ENCODE assay signal across 17 cellular contexts in the genomic region with DNA sequence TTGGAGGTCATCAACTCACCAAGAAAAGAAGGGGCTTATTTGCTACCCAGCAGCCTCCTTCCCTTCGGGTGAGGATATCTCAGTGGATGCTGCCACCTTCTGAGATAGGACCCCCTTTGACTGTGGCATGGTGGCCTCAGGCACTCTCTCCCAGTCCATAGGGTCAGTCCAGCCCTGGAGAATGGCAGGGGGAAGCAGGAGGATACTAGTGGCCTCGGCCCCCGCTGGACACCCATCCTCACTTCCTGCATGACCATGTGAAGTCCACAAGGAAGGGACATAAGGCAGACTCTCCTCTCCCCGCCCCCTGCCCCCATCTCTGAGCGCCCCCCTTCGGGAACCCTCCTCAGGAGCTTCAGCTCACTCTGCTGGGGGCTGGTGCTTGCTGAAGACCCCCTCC. TPM values are rescaled to one million over a fixed set of nuclear protein-coding genes. Genes with fewer than 3 reads are reported as not detected.
DNase-seq lines count a peak whose midpoint lies in the region; ATAC-seq and TF ChIP-seq lines count a peak whose summit lies in the region.
"Had no signal": no experiment of that assay in that cellular context is flagged by ENCODE, and none has a peak within 500 bp of the region (broad histone marks: within the 10 kb centered on the region; RNA-seq: fewer than 3 reads in every experiment).

No MANE protein-coding gene starts in this region.

- H3K9me3 Mint-ChIP-seq in activated naive CD8-positive, alpha-beta T cell treated with anti-CD3 and anti-CD28 coated beads, Interleukin-2, amount 10 ng/mL, durations not matched to agents 7 days and 5 days: no peaks in the 10 kb centered on the region
- H3K9me3 Mint-ChIP-seq in activated naive CD8-positive, alpha-beta T cell treated with anti-CD3 and anti-CD28 coated beads for 36 hours: no peaks in the 10 kb centered on the region
- H3K9me3 Mint-ChIP-seq in stimulated activated memory B cell treated with anti-CD40 and anti-IgM and Interleukin-4, amounts not matched to agents 10 μg/mL and 1 μg/mL and 100 μg/mL, for 72 hours: no peaks in the 10 kb centered on the region

- TF ChIP-seq CTCF in RWPE2 (IDR thresholded peaks at IDR 0.05; ENCODE audit: poor library complexity, severe bottlenecking) (no peak), lower lobe of right lung (IDR thresholded peaks at IDR 0.05) (no peak)

- H3K27ac ChIP-seq in RWPE2 (ENCODE audit: poor library complexity, severe bottlenecking) (no peak overlapping the region), lower lobe of right lung (no peak overlapping the region)
- H3K27ac ChIP-seq: body of pancreas, left ventricle myocardium inferior, thoracic aorta had no signal

- no peak overlapping the region for H3K27ac Mint-ChIP-seq in activated naive CD8-positive, alpha-beta T cell treated with anti-CD3 and anti-CD28 coated beads, Interleukin-2, amount 10 ng/mL, durations not matched to agents 7 days and 5 days
- H3K27ac Mint-ChIP-seq in activated naive CD8-positive, alpha-beta T cell treated with anti-CD3 and anti-CD28 coated beads for 36 hours: no peak overlapping the region
- H3K27ac Mint-ChIP-seq in stimulated activated memory B cell treated with anti-CD40 and anti-IgM and Interleukin-4, amounts not matched to agents 10 μg/mL and 1 μg/mL and 100 μg/mL, for 72 hours: peak overlapping the region; percentile 67

- H3K36me3 ChIP-seq in RWPE2 (ENCODE audit: low read depth) (no peaks in the 10 kb centered on the region), lower lobe of right lung (peaks cover 46% of the 10 kb centered on the region)
- H3K36me3 ChIP-seq: thoracic aorta had no signal

- ATAC-seq in activated naive CD8-positive, alpha-beta T cell treated with anti-CD3 and anti-CD28 coated beads, Interleukin-2, amount 10 ng/mL, durations not matched to agents 7 days and 5 days (ENCODE audit: low read depth): no peak
- no peak for ATAC-seq in RWPE2 (ENCODE audit: low read depth)
- ATAC-seq in lower lobe of right lung: no peak
- ATAC-seq in stimulated activated memory B cell treated with anti-CD40 and anti-IgM and Interleukin-4, amounts not matched to agents 10 μg/mL and 1 μg/mL and 100 μg/mL, for 72 hours: no peak
- ATAC-seq in GM19452 (IDR thresholded peaks at IDR 0.05; ENCODE audit: unreplicated experiment): no peak
- ATAC-seq in GM19455 (IDR thresholded peaks at IDR 0.05; ENCODE audit: unreplicated experiment): no peak
- ATAC-seq: body of pancreas, right cardiac atrium had no signal

- intact Hi-C loops in lower lobe of right lung (cut with DNase I): no loop called here

- peak; percentile 21 for DNase-seq in activated naive CD8-positive, alpha-beta T cell treated with anti-CD3 and anti-CD28 coated beads, Interleukin-2, amount 10 ng/mL, durations not matched to agents 7 days and 5 days
- DNase-seq in activated naive CD8-positive, alpha-beta T cell treated with anti-CD3 and anti-CD28 coated beads for 36 hours: no peak
- DNase-seq in RWPE2 (ENCODE audit: low spot score) (peak; percentile 31), lower lobe of right lung (peak; percentile 38)
- DNase-seq: activated CD4-positive, alpha-beta T cell treated with anti-CD3 and anti-CD28 coated beads for 4 hours; activated CD8-positive, alpha-beta memory T cell treated with anti-CD3 and anti-CD28 coated beads, Interleukin-2, amount 50 U/mL, for 48 hours; body of pancreas; DMS79 treated with DMSO at 0.1 percent for 48 hours; left ventricle myocardium inferior; NCI-H1694 treated with DMSO at 0.1 percent for 48 hours; NCI-H2227 treated with DMSO at 0.1 percent for 48 hours; T-helper 1 cell had no signal

- no peak overlapping the region for H3K4me3 ChIP-seq in RWPE2 (ENCODE audit: severe bottlenecking)
- H3K4me3 ChIP-seq in lower lobe of right lung: no peak overlapping the region
- H3K4me3 ChIP-seq: body of pancreas, left ventricle myocardium inferior, thoracic aorta had no signal

- POLR2A ChIA-PET in activated naive CD8-positive, alpha-beta T cell treated with anti-CD3 and anti-CD28 coated beads, Interleukin-2, amount 10 ng/mL, durations not matched to agents 7 days and 5 days (lab: Charles Lee): interaction anchor here (0.6 kb wide), 1 partner anchor 8 kb away, joined by 3 read pairs; no protein-coding TSS in a partner anchor

- no peaks in the 10 kb centered on the region for H3K27me3 ChIP-seq in RWPE2 (ENCODE audit: insufficient read depth, poor library complexity, severe bottlenecking)
- no peaks in the 10 kb centered on the region for H3K27me3 ChIP-seq in lower lobe of right lung (ENCODE audit: low read depth)
- H3K27me3 ChIP-seq: body of pancreas had no signal

- H3K27me3 Mint-ChIP-seq in activated naive CD8-positive, alpha-beta T cell treated with anti-CD3 and anti-CD28 coated beads, Interleukin-2, amount 10 ng/mL, durations not matched to agents 7 days and 5 days: no peaks in the 10 kb centered on the region
- no peaks in the 10 kb centered on the region for H3K27me3 Mint-ChIP-seq in activated naive CD8-positive, alpha-beta T cell treated with anti-CD3 and anti-CD28 coated beads for 36 hours
- no peaks in the 10 kb centered on the region for H3K27me3 Mint-ChIP-seq in stimulated activated memory B cell treated with anti-CD40 and anti-IgM and Interleukin-4, amounts not matched to agents 10 μg/mL and 1 μg/mL and 100 μg/mL, for 72 hours

- peaks cover 26% of the 10 kb centered on the region for H3K4me1 Mint-ChIP-seq in activated naive CD8-positive, alpha-beta T cell treated with anti-CD3 and anti-CD28 coated beads, Interleukin-2, amount 10 ng/mL, durations not matched to agents 7 days and 5 days
- H3K4me1 Mint-ChIP-seq in activated naive CD8-positive, alpha-beta T cell treated with anti-CD3 and anti-CD28 coated beads for 36 hours: peaks cover 30% of the 10 kb centered on the region
- peaks cover 47% of the 10 kb centered on the region for H3K4me1 Mint-ChIP-seq in stimulated activated memory B cell treated with anti-CD40 and anti-IgM and Interleukin-4, amounts not matched to agents 10 μg/mL and 1 μg/mL and 100 μg/mL, for 72 hours

- no peaks in the 10 kb centered on the region for H3K4me1 ChIP-seq in RWPE2 (ENCODE audit: insufficient read depth, poor library complexity, severe bottlenecking)
- peaks cover 35% of the 10 kb centered on the region for H3K4me1 ChIP-seq in lower lobe of right lung
- H3K4me1 ChIP-seq: body of pancreas had no signal

- no peak overlapping the region for H3K4me3 Mint-ChIP-seq in activated naive CD8-positive, alpha-beta T cell treated with anti-CD3 and anti-CD28 coated beads, Interleukin-2, amount 10 ng/mL, durations not matched to agents 7 days and 5 days
- no peak overlapping the region for H3K4me3 Mint-ChIP-seq in activated naive CD8-positive, alpha-beta T cell treated with anti-CD3 and anti-CD28 coated beads for 36 hours
- H3K4me3 Mint-ChIP-seq in stimulated activated memory B cell treated with anti-CD40 and anti-IgM and Interleukin-4, amounts not matched to agents 10 μg/mL and 1 μg/mL and 100 μg/mL, for 72 hours: no peak overlapping the region

- no peaks in the 10 kb centered on the region for H3K9me3 ChIP-seq in RWPE2 (ENCODE audit: severe bottlenecking)
- H3K9me3 ChIP-seq in lower lobe of right lung: no peaks in the 10 kb centered on the region
- H3K9me3 ChIP-seq: body of pancreas, left ventricle myocardium inferior, thoracic aorta had no signal

- peaks cover 3% of the 10 kb centered on the region for H3K36me3 Mint-ChIP-seq in activated naive CD8-positive, alpha-beta T cell treated with anti-CD3 and anti-CD28 coated beads, Interleukin-2, amount 10 ng/mL, durations not matched to agents 7 days and 5 days
- peaks cover 2% of the 10 kb centered on the region for H3K36me3 Mint-ChIP-seq in activated naive CD8-positive, alpha-beta T cell treated with anti-CD3 and anti-CD28 coated beads for 36 hours
- no peaks in the 10 kb centered on the region for H3K36me3 Mint-ChIP-seq in stimulated activated memory B cell treated with anti-CD40 and anti-IgM and Interleukin-4, amounts not matched to agents 10 μg/mL and 1 μg/mL and 100 μg/mL, for 72 hours

RNA-seq across cellular contexts. Expression of gene TPBGL, which starts 24.4 kb away (rescaled TPM):
- total RNA-seq in activated naive CD8-positive, alpha-beta T cell treated with anti-CD3 and anti-CD28 coated beads, Interleukin-2, amount 10 ng/mL, durations not matched to agents 7 days and 5 days: under 1 TPM; 0.14 to 0.28 TPM
- total RNA-seq in activated naive CD8-positive, alpha-beta T cell treated with anti-CD3 and anti-CD28 coated beads for 36 hours: under 1 TPM; 0.20 to 0.45 TPM
- 0.47 TPM for total RNA-seq in lower lobe of right lung
